16 cellular contexts compared by ENCODE assay signal in the genomic region with DNA sequence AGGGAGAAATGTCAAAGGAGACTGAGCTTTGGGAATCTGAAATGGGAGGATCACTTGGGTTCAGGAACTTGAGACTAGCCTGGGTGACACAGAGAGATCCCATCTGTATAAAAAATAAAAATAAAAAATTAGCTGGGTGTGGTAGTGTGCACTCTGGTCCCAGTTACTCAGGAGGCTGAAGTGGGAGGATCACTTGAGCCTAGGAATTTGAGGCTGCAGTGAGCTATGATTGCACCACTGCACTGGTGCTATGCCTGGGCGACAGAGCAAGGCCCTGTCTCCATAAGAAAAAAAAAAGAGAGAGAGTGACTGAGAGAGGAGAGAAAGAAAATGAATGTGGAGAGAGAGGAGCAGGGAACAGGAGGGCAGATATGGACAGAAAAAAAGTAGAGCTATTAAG.
DNase-seq lines count a peak whose midpoint lies in the region; ATAC-seq, FAIRE-seq and TF ChIP-seq lines count a peak whose summit lies in the region.
"Had no signal": no experiment of that assay in that cellular context is flagged by ENCODE, and none has a peak within 500 bp of the region (broad histone marks: within the 10 kb centered on the region; RNA-seq: fewer than 3 reads in every experiment).

No MANE protein-coding gene starts in this region.

- no peak for TF ChIP-seq CTCF in dorsolateral prefrontal cortex (IDR thresholded peaks at IDR 0.05 in 54 of 56, conservative IDR thresholded peaks at IDR 0.05 in 2 of 56; ENCODE audit: low read depth in 1 of 56, partially characterized antibody in 56 of 56)
- no peak for TF ChIP-seq CTCF in nephron progenitor cell (IDR thresholded peaks at IDR 0.05)
- TF ChIP-seq CTCF in upper lobe of right lung (IDR thresholded peaks at IDR 0.05): no peak
- no peak for TF ChIP-seq CTCF in kidney (IDR thresholded peaks at IDR 0.05; ENCODE audit: borderline replicate concordance, extremely low read depth, insufficient read depth)

- ATAC-seq in Right ventricle myocardium inferior (peak; percentile 1), upper lobe of right lung (no peak)
- ATAC-seq: stimulated activated naive CD8-positive, alpha-beta T cell treated with anti-CD3 and anti-CD28 coated beads, Interleukin-15, amount 100 ng/mL, for 72 hours had no signal

- CTCF ChIA-PET in activated CD4-positive, alpha-beta memory T cell treated with anti-CD3 and anti-CD28 coated beads, Interleukin-2, amount 10 ng/mL, durations not matched to agents 7 days and 5 days (lab: Charles Lee): interaction anchor here (0.7 to 5.5 kb wide), 9 partner anchors 9 to 323 kb away, joined by 3 to 77 read pairs (median 8); no protein-coding TSS in a partner anchor

- H3K27ac ChIP-seq in dorsolateral prefrontal cortex: peak overlapping the region in 47 of 59 donors; percentile 4 to 92 (median 71)
- peak overlapping the region; percentile 51 for H3K27ac ChIP-seq in upper lobe of right lung
- H3K27ac ChIP-seq in kidney (ENCODE audit: low read depth in 2 of 2, low read length in 2 of 2): peak overlapping the region in 1 of 2 donors; percentile 7
- H3K27ac ChIP-seq: HL-60 had no signal

- no peaks in the 10 kb centered on the region for H3K9me3 Mint-ChIP-seq in nephron progenitor cell
- no peaks in the 10 kb centered on the region for H3K9me3 Mint-ChIP-seq in activated CD4-positive, alpha-beta memory T cell treated with anti-CD3 and anti-CD28 coated beads, Interleukin-2, amount 10 ng/mL, durations not matched to agents 7 days and 5 days
- H3K9me3 Mint-ChIP-seq: activated naive CD4-positive, alpha-beta T cell treated with anti-CD3 and anti-CD28 coated beads, Interleukin-2, amount 50 U/mL, for 24 hours; CD8-positive, alpha-beta memory T cell; immature natural killer cell; stimulated activated naive CD8-positive, alpha-beta T cell treated with anti-CD3 and anti-CD28 coated beads, Interleukin-15, amount 100 ng/mL, for 72 hours had no signal

- H3K4me3 ChIP-seq in dorsolateral prefrontal cortex (no peak overlapping the region), upper lobe of right lung (no peak overlapping the region), kidney (ENCODE audit: low read length in 2 of 2) (no peak overlapping the region)

- no peak for DNase-seq in Right ventricle myocardium inferior (ENCODE audit: missing footprints)
- DNase-seq in cardiac septum (ENCODE audit: low spot score): no peak
- no peak for DNase-seq in dorsolateral prefrontal cortex
- DNase-seq in nephron progenitor cell: no peak
- DNase-seq in upper lobe of right lung: no peak
- DNase-seq in activated CD4-positive, alpha-beta memory T cell treated with anti-CD3 and anti-CD28 coated beads, Interleukin-2, amount 10 ng/mL, durations not matched to agents 7 days and 5 days: no peak
- no peak for DNase-seq in kidney
- DNase-seq in NCI-H146 treated with DMSO at 0.1 percent for 48 hours (lab: John Stamatoyannopoulos, UW; ENCODE audit: unreplicated experiment): no peak
- DNase-seq: CD8-positive, alpha-beta memory T cell; immature natural killer cell; NCI-H1930; NCI-H774; RPMI8226; stimulated activated naive CD8-positive, alpha-beta T cell treated with anti-CD3 and anti-CD28 coated beads, Interleukin-15, amount 100 ng/mL, for 72 hours had no signal

- no peak overlapping the region for H3K9ac ChIP-seq in kidney (ENCODE audit: low read length in 2 of 2)

- POLR2A ChIA-PET in activated CD4-positive, alpha-beta memory T cell treated with anti-CD3 and anti-CD28 coated beads, Interleukin-2, amount 10 ng/mL, durations not matched to agents 7 days and 5 days (lab: Charles Lee): interaction anchor here (0.8 kb wide), 1 partner anchor 49 kb away, joined by 4 read pairs; no protein-coding TSS in a partner anchor

- H3K36me3 ChIP-seq in upper lobe of right lung (no peaks in the 10 kb centered on the region), kidney (ENCODE audit: control insufficient read depth in 1 of 2, insufficient read depth in 2 of 2, low read length in 2 of 2) (peaks cover 2 to 6% of the 10 kb centered on the region in 2 donors)

- H3K27ac Mint-ChIP-seq in nephron progenitor cell: peak overlapping the region; percentile 20
- no peak overlapping the region for H3K27ac Mint-ChIP-seq in activated CD4-positive, alpha-beta memory T cell treated with anti-CD3 and anti-CD28 coated beads, Interleukin-2, amount 10 ng/mL, durations not matched to agents 7 days and 5 days
- H3K27ac Mint-ChIP-seq: activated naive CD4-positive, alpha-beta T cell treated with anti-CD3 and anti-CD28 coated beads, Interleukin-2, amount 50 U/mL, for 24 hours; CD8-positive, alpha-beta memory T cell; stimulated activated naive CD8-positive, alpha-beta T cell treated with anti-CD3 and anti-CD28 coated beads, Interleukin-15, amount 100 ng/mL, for 72 hours had no signal

- H3K4me3 Mint-ChIP-seq in nephron progenitor cell: no peak overlapping the region
- H3K4me3 Mint-ChIP-seq in activated CD4-positive, alpha-beta memory T cell treated with anti-CD3 and anti-CD28 coated beads, Interleukin-2, amount 10 ng/mL, durations not matched to agents 7 days and 5 days: no peak overlapping the region
- H3K4me3 Mint-ChIP-seq: activated naive CD4-positive, alpha-beta T cell treated with anti-CD3 and anti-CD28 coated beads, Interleukin-2, amount 50 U/mL, for 24 hours; immature natural killer cell; stimulated activated naive CD8-positive, alpha-beta T cell treated with anti-CD3 and anti-CD28 coated beads, Interleukin-15, amount 100 ng/mL, for 72 hours had no signal

- no peak for FAIRE-seq in kidney (lab: Jason Lieb, UNC)

- intact Hi-C loops in Right ventricle myocardium inferior (cut with DNase I): no loop called here
- intact Hi-C loops in cardiac septum (cut with DNase I): no loop called here
- intact Hi-C loops in dorsolateral prefrontal cortex (cut with DNase I): loop anchor here in 1 of 2 donors (10.0 kb wide), 1 partner anchor 266 kb away; no protein-coding TSS in a partner anchor
- intact Hi-C loops in upper lobe of right lung (cut with DNase I): no loop called here
- intact Hi-C loops in kidney (cut with DNase I): no loop called here

- H3K27me3 ChIP-seq in dorsolateral prefrontal cortex: peaks cover 0 to 8% (median 0%) of the 10 kb centered on the region in 45 donors
- no peaks in the 10 kb centered on the region for H3K27me3 ChIP-seq in upper lobe of right lung

- H3K4me1 ChIP-seq in upper lobe of right lung (peaks cover 31% of the 10 kb centered on the region), kidney (ENCODE audit: control insufficient read depth in 1 of 2, insufficient read depth in 1 of 2, low read depth in 1 of 2, low read length in 2 of 2) (peaks cover 0 to 2% of the 10 kb centered on the region in 2 donors)

- H3K36me3 Mint-ChIP-seq in nephron progenitor cell (ENCODE audit: low read depth): peaks cover 64% of the 10 kb centered on the region
- H3K36me3 Mint-ChIP-seq in activated CD4-positive, alpha-beta memory T cell treated with anti-CD3 and anti-CD28 coated beads, Interleukin-2, amount 10 ng/mL, durations not matched to agents 7 days and 5 days (ENCODE audit: low read depth): no peaks in the 10 kb centered on the region
- H3K36me3 Mint-ChIP-seq: activated naive CD4-positive, alpha-beta T cell treated with anti-CD3 and anti-CD28 coated beads, Interleukin-2, amount 50 U/mL, for 24 hours; immature natural killer cell had no signal

- H3K9me3 ChIP-seq in upper lobe of right lung (no peaks in the 10 kb centered on the region), kidney (ENCODE audit: control insufficient read depth in 1 of 2, low read length in 2 of 2) (no peaks in the 10 kb centered on the region)

- peaks cover 11% of the 10 kb centered on the region for H3K4me1 Mint-ChIP-seq in nephron progenitor cell
- H3K4me1 Mint-ChIP-seq in activated CD4-positive, alpha-beta memory T cell treated with anti-CD3 and anti-CD28 coated beads, Interleukin-2, amount 10 ng/mL, durations not matched to agents 7 days and 5 days: peaks cover 12% of the 10 kb centered on the region
- H3K4me1 Mint-ChIP-seq: activated naive CD4-positive, alpha-beta T cell treated with anti-CD3 and anti-CD28 coated beads, Interleukin-2, amount 50 U/mL, for 24 hours; stimulated activated naive CD8-positive, alpha-beta T cell treated with anti-CD3 and anti-CD28 coated beads, Interleukin-15, amount 100 ng/mL, for 72 hours had no signal

- no peaks in the 10 kb centered on the region for H3K27me3 Mint-ChIP-seq in nephron progenitor cell (ENCODE audit: low read depth, poor library complexity)
- H3K27me3 Mint-ChIP-seq in activated CD4-positive, alpha-beta memory T cell treated with anti-CD3 and anti-CD28 coated beads, Interleukin-2, amount 10 ng/mL, durations not matched to agents 7 days and 5 days: peaks cover 13% of the 10 kb centered on the region
